ENCODE assay signal across 8 cellular contexts in genomic region chr20:10511507-10512231, GRCh38.
DNase-seq lines count a peak whose midpoint lies in the region; ATAC-seq, FAIRE-seq and TF ChIP-seq lines count a peak whose summit lies in the region.

No MANE protein-coding gene starts in this region.

- ATAC-seq in GM19455 (IDR thresholded peaks at IDR 0.05; ENCODE audit: unreplicated experiment) = peak; percentile 98
- ATAC-seq in HG03558 (IDR thresholded peaks at IDR 0.05; ENCODE audit: extremely low read depth, unreplicated experiment) = peak; percentile 96
- ATAC-seq in omental fat pad (ENCODE audit: low FRiP score) = peak; percentile 92
- peak; percentile 95 for ATAC-seq in thoracic aorta (ENCODE audit: insufficient number of reproducible peaks, low FRiP score, low read depth)

- H3K4me1 Mint-ChIP-seq in activated T-helper 1 cell treated with anti-CD3 and anti-CD28 coated beads, Interleukin-12 subunit alpha, Interleukin-12 subunit beta, Interleukin-2, Interleukin-4 antibody, amounts not matched to agents 30 ng/mL and 10 ng/mL and 1 ng/mL, durations not matched to agents 14 hours and 24 hours and 36 hours (ENCODE audit: low read depth) = peaks cover 44% of the 10 kb centered on the region

- no peaks in the 10 kb centered on the region for H3K27me3 ChIP-seq in thoracic aorta (replicated peaks; ENCODE audit: insufficient read depth)

- no peaks in the 10 kb centered on the region for H3K9me3 Mint-ChIP-seq in activated T-helper 1 cell treated with anti-CD3 and anti-CD28 coated beads, Interleukin-12 subunit alpha, Interleukin-12 subunit beta, Interleukin-2, Interleukin-4 antibody, amounts not matched to agents 30 ng/mL and 10 ng/mL and 1 ng/mL, durations not matched to agents 14 hours and 24 hours and 36 hours

- peak; percentile 94 for DNase-seq in CMK (ENCODE audit: low read depth)
- DNase-seq in RCC 7860 (ENCODE audit: low spot score) = peak; percentile 92
- DNase-seq in activated T-helper 1 cell treated with anti-CD3 and anti-CD28 coated beads, Interleukin-12 subunit alpha, Interleukin-12 subunit beta, Interleukin-2, Interleukin-4 antibody, amounts not matched to agents 30 ng/mL and 10 ng/mL and 1 ng/mL, durations not matched to agents 14 hours and 24 hours and 36 hours (ENCODE audit: low spot score) = peak; percentile 70
- peak; percentile 99 for DNase-seq in fibroblast of villous mesenchyme (ENCODE audit: low read depth)
- peak; percentile 80 for DNase-seq in omental fat pad (ENCODE audit: low spot score)
- peak; percentile 79 for DNase-seq in thoracic aorta (ENCODE audit: low spot score)

- peak overlapping the region; percentile 36 for H3K4me3 Mint-ChIP-seq in activated T-helper 1 cell treated with anti-CD3 and anti-CD28 coated beads, Interleukin-12 subunit alpha, Interleukin-12 subunit beta, Interleukin-2, Interleukin-4 antibody, amounts not matched to agents 30 ng/mL and 10 ng/mL and 1 ng/mL, durations not matched to agents 14 hours and 24 hours and 36 hours

- intact Hi-C loops in activated T-helper 1 cell treated with anti-CD3 and anti-CD28 coated beads, Interleukin-12 subunit alpha, Interleukin-12 subunit beta, Interleukin-2, Interleukin-4 antibody, amounts not matched to agents 30 ng/mL and 10 ng/mL and 1 ng/mL, durations not matched to agents 14 hours and 24 hours and 36 hours (cut with micrococcal nuclease) = loop anchor here (1.0 to 5.0 kb wide), 7 partner anchors 8 to 294 kb away; partner anchors contain the start of genes MKKS, SLX4IP and SNAP25

- peak; percentile 92 for FAIRE-seq in RCC 7860 (lab: Jason Lieb, UNC)

- peak overlapping the region; percentile 63 to 66 for H3K27ac ChIP-seq in thoracic aorta

- peaks cover 2% of the 10 kb centered on the region for H3K36me3 Mint-ChIP-seq in activated T-helper 1 cell treated with anti-CD3 and anti-CD28 coated beads, Interleukin-12 subunit alpha, Interleukin-12 subunit beta, Interleukin-2, Interleukin-4 antibody, amounts not matched to agents 30 ng/mL and 10 ng/mL and 1 ng/mL, durations not matched to agents 14 hours and 24 hours and 36 hours (ENCODE audit: low read depth)

- H3K27ac Mint-ChIP-seq in activated T-helper 1 cell treated with anti-CD3 and anti-CD28 coated beads, Interleukin-12 subunit alpha, Interleukin-12 subunit beta, Interleukin-2, Interleukin-4 antibody, amounts not matched to agents 30 ng/mL and 10 ng/mL and 1 ng/mL, durations not matched to agents 14 hours and 24 hours and 36 hours = peak overlapping the region; percentile 64

- no peaks in the 10 kb centered on the region for H3K36me3 ChIP-seq in thoracic aorta

- no peak overlapping the region for H3K4me3 ChIP-seq in fibroblast of villous mesenchyme (ENCODE audit: low read depth, low read length)
- H3K4me3 ChIP-seq in thoracic aorta = peak overlapping the region; percentile 55

- H3K9me3 ChIP-seq in thoracic aorta = no peaks in the 10 kb centered on the region

- TF ChIP-seq CTCF in fibroblast of villous mesenchyme (IDR thresholded peaks at IDR 0.05; ENCODE audit: insufficient read depth, low read depth, low read length) (no peak), omental fat pad (IDR thresholded peaks at IDR 0.05) (no peak), thoracic aorta (IDR thresholded peaks at IDR 0.05) (no peak)

- H3K4me1 ChIP-seq in thoracic aorta (ENCODE audit: control insufficient read depth in 1 of 2, low read depth in 2 of 2) = peaks cover 28 to 50% of the 10 kb centered on the region in 2 donors

- no peaks in the 10 kb centered on the region for H3K27me3 Mint-ChIP-seq in activated T-helper 1 cell treated with anti-CD3 and anti-CD28 coated beads, Interleukin-12 subunit alpha, Interleukin-12 subunit beta, Interleukin-2, Interleukin-4 antibody, amounts not matched to agents 30 ng/mL and 10 ng/mL and 1 ng/mL, durations not matched to agents 14 hours and 24 hours and 36 hours (ENCODE audit: insufficient read depth)
